Comparison of ENCODE assay signal across 8 cellular contexts in the genomic region with DNA sequence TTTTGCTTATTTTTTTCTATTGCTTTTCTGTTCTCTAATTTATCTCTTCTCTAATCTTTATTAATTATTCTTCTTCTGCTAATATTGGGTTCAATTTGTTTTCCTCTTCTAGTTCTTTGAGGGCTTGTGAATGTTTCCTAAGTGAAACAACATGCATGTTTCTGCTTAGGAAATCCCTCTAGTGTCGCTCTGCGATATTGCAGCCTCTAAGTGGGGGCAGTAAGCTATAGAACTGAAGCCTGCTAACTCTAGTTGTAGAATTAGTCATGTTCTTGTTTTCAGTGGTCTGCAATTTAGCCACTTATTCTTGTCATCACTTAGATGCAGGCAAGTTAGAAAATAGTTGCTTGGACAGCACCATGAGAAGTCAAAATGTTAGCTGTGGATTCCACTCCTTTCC.
A peak's percentile ranks its signal among the peaks of the same experiment; 100 is the strongest.
DNase-seq lines count a peak whose midpoint lies in the region; ATAC-seq lines count a peak whose summit lies in the region.

No MANE protein-coding gene starts in this region.

- H4K8ac ChIP-seq in mesendoderm (ENCODE audit: low read depth, low read length): no peak overlapping the region
- no peak overlapping the region for H4K8ac ChIP-seq in neuronal stem cell (ENCODE audit: low read depth, low read length)

- peak; percentile 92 for ATAC-seq in GM18858 (IDR thresholded peaks at IDR 0.05; ENCODE audit: unreplicated experiment)

- WGBS in mesendoderm (ENCODE audit: extremely low coverage, insufficient coverage, low lambda C conversion rate): no CpG with 5 or more reads among the region's 2 CpGs
- no CpG with 5 or more reads among the region's 2 CpGs for WGBS in neuronal stem cell (ENCODE audit: extremely low coverage in 2 of 2, insufficient read length in 2 of 2, insufficient replicate concordance in 1 of 2), 2 donors

- H3K23ac ChIP-seq in mesendoderm (ENCODE audit: low read length) (no peak overlapping the region), neuronal stem cell (ENCODE audit: low read depth, low read length, poor library complexity) (no peak overlapping the region)

- no peak overlapping the region for H4K91ac ChIP-seq in neuronal stem cell (ENCODE audit: low read depth, low read length, poor library complexity)

- CTCF ChIA-PET in activated naive CD4-positive, alpha-beta T cell treated with anti-CD3 and anti-CD28 coated beads for 36 hours (lab: Charles Lee): no interaction called here

- no peaks in the 10 kb centered on the region for H3K36me3 Mint-ChIP-seq in activated naive CD4-positive, alpha-beta T cell treated with anti-CD3 and anti-CD28 coated beads for 36 hours (ENCODE audit: low read depth)

- no peak overlapping the region for H3K56ac ChIP-seq in mesendoderm (ENCODE audit: low read length)

- H3K18ac ChIP-seq in mesendoderm (ENCODE audit: low read length): no peak overlapping the region
- no peak overlapping the region for H3K18ac ChIP-seq in neuronal stem cell (ENCODE audit: low read length)

- no peak overlapping the region for H2BK15ac ChIP-seq in mesendoderm (replicated peaks; ENCODE audit: low read depth)
- H2BK15ac ChIP-seq in neuronal stem cell (ENCODE audit: low read length): no peak overlapping the region

- H3K27me3 Mint-ChIP-seq in activated naive CD4-positive, alpha-beta T cell treated with anti-CD3 and anti-CD28 coated beads for 36 hours (ENCODE audit: low read depth): no peaks in the 10 kb centered on the region

- H3K4me3 Mint-ChIP-seq in activated naive CD4-positive, alpha-beta T cell treated with anti-CD3 and anti-CD28 coated beads for 36 hours: no peak overlapping the region

- H3K4me1 ChIP-seq in mesendoderm (ENCODE audit: control insufficient read depth, low read depth, low read length) (no peaks in the 10 kb centered on the region), neuronal stem cell (ENCODE audit: control insufficient read depth in 2 of 2, insufficient read depth in 1 of 2, low read depth in 1 of 2, low read length in 2 of 2) (no peaks in the 10 kb centered on the region)

- H3K4me2 ChIP-seq in mesendoderm (ENCODE audit: low read length) (no peak overlapping the region), neuronal stem cell (ENCODE audit: insufficient read depth, low read length, poor library complexity, severe bottlenecking) (no peak overlapping the region)

- DNase-seq in DMS 273 (lab: John Stamatoyannopoulos, UW; ENCODE audit: unreplicated experiment) (peak; percentile 66), DMS 273 treated with DMSO at 0.1 percent for 48 hours (lab: John Stamatoyannopoulos, UW) (no peak), HK-2 (ENCODE audit: unreplicated experiment) (peak; percentile 5), mesendoderm (peak; percentile 26), DMS79 (lab: John Stamatoyannopoulos, UW) (no peak), neuronal stem cell (ENCODE audit: low spot score) (no peak)
- peak; percentile 29 for DNase-seq in activated naive CD4-positive, alpha-beta T cell treated with anti-CD3 and anti-CD28 coated beads for 36 hours

- H2AK5ac ChIP-seq in mesendoderm (ENCODE audit: low read length): no peak overlapping the region
- H2AK5ac ChIP-seq in neuronal stem cell (ENCODE audit: low read depth, low read length): no peak overlapping the region

- H2AFZ ChIP-seq in neuronal stem cell (ENCODE audit: low read length): no peak overlapping the region

- H3K36me3 ChIP-seq in mesendoderm (ENCODE audit: control insufficient read depth, insufficient read depth, low read length): no peaks in the 10 kb centered on the region
- no peaks in the 10 kb centered on the region for H3K36me3 ChIP-seq in neuronal stem cell (replicated peaks in 1 of 2; ENCODE audit: control insufficient read depth in 2 of 2, insufficient read depth in 2 of 2, low read length in 2 of 2)

- peaks cover 1% of the 10 kb centered on the region for H3K9me3 Mint-ChIP-seq in activated naive CD4-positive, alpha-beta T cell treated with anti-CD3 and anti-CD28 coated beads for 36 hours

- no peak overlapping the region for H3K27ac Mint-ChIP-seq in activated naive CD4-positive, alpha-beta T cell treated with anti-CD3 and anti-CD28 coated beads for 36 hours

- no peak overlapping the region for H2BK120ac ChIP-seq in mesendoderm (ENCODE audit: low read depth, low read length)
- H2BK120ac ChIP-seq in neuronal stem cell (ENCODE audit: low read depth, low read length): no peak overlapping the region

- H3K27me3 ChIP-seq in mesendoderm (ENCODE audit: insufficient read depth, low read length, poor library complexity) (no peaks in the 10 kb centered on the region), neuronal stem cell (ENCODE audit: control insufficient read depth in 3 of 3, insufficient read depth in 3 of 3, low read depth in 1 of 3, low read length in 3 of 3) (no peaks in the 10 kb centered on the region)

- H3K9ac ChIP-seq in mesendoderm (ENCODE audit: low read length) (no peak overlapping the region), neuronal stem cell (ENCODE audit: low read depth, low read length, poor library complexity) (no peak overlapping the region)

- H3K79me2 ChIP-seq in mesendoderm (ENCODE audit: control insufficient read depth, insufficient read depth, low read length): no peaks in the 10 kb centered on the region

- no peak overlapping the region for H2BK12ac ChIP-seq in neuronal stem cell (ENCODE audit: low read length)

- H2BK5ac ChIP-seq in mesendoderm (ENCODE audit: low read length): no peak overlapping the region
- no peak overlapping the region for H2BK5ac ChIP-seq in neuronal stem cell (ENCODE audit: low read length)

- H3K79me1 ChIP-seq in mesendoderm (ENCODE audit: low read length) (no peaks in the 10 kb centered on the region), neuronal stem cell (ENCODE audit: low read depth, low read length) (no peaks in the 10 kb centered on the region)

- H3K4me1 Mint-ChIP-seq in activated naive CD4-positive, alpha-beta T cell treated with anti-CD3 and anti-CD28 coated beads for 36 hours (ENCODE audit: low read depth): no peaks in the 10 kb centered on the region

- H3K9me3 ChIP-seq in neuronal stem cell (replicated peaks in 1 of 2; ENCODE audit: control insufficient read depth in 2 of 2, insufficient read depth in 1 of 2, low read depth in 1 of 2, low read length in 2 of 2): no peaks in the 10 kb centered on the region

- H3K14ac ChIP-seq in neuronal stem cell (ENCODE audit: low read length): no peak overlapping the region

- H3K4ac ChIP-seq in mesendoderm (ENCODE audit: low read depth, low read length) (no peak overlapping the region), neuronal stem cell (ENCODE audit: low read length) (no peak overlapping the region)

- no peak overlapping the region for H4K5ac ChIP-seq in mesendoderm (ENCODE audit: low read length)

- intact Hi-C loops in activated naive CD4-positive, alpha-beta T cell treated with anti-CD3 and anti-CD28 coated beads for 36 hours (cut with micrococcal nuclease): no loop called here

- no peak overlapping the region for H3K4me3 ChIP-seq in mesendoderm (ENCODE audit: low read length)
- H3K4me3 ChIP-seq in neuronal stem cell (ENCODE audit: low read length in 2 of 2): no peak overlapping the region

- no peak overlapping the region for H3K27ac ChIP-seq in mesendoderm (ENCODE audit: low read depth, low read length)
- no peak overlapping the region for H3K27ac ChIP-seq in neuronal stem cell (replicated peaks; ENCODE audit: low read length)

Comparison
In these comparisons a context has a peak if more than half of its experiments do, and no peak if none do; other contexts are left out.
1. DNase-seq: peak in DMS 273 (single experiment), HK-2 (single experiment), activated naive CD4-positive, alpha-beta T cell treated with anti-CD3 and anti-CD28 coated beads for 36 hours (single experiment) and mesendoderm (single experiment); none in DMS 273 treated with DMSO at 0.1 percent for 48 hours (single experiment), DMS79 (single experiment) and neuronal stem cell (single experiment).